Comparison of ENCODE assay signal across 22 cellular contexts in genomic region chr10:72379776-72380175, GRCh38.
"Had no signal": no experiment of that assay in that cellular context is flagged by ENCODE, and none has a peak within 500 bp of the region (broad histone marks: within the 10 kb centered on the region; RNA-seq: fewer than 3 reads in every experiment).

No MANE protein-coding gene starts in this region.

- H3K9me3 ChIP-seq: body of pancreas, left ventricle myocardium inferior, transverse colon had no signal

- H3K27ac ChIP-seq: body of pancreas, left ventricle myocardium inferior, transverse colon had no signal

- H3K4me1 ChIP-seq: body of pancreas, left ventricle myocardium inferior, transverse colon had no signal

- DNase-seq: activated CD4-positive, alpha-beta T cell treated with anti-CD3 and anti-CD28 coated beads, Interleukin-2, amount 50 U/mL, for 48 hours; activated CD8-positive, alpha-beta memory T cell treated with anti-CD3 and anti-CD28 coated beads, Interleukin-2, amount 50 U/mL, for 48 hours; activated naive CD4-positive, alpha-beta T cell treated with anti-CD3 and anti-CD28 coated beads for 36 hours; activated naive CD8-positive, alpha-beta T cell treated with anti-CD3 and anti-CD28 coated beads, Interleukin-2, amount 10 ng/mL, durations not matched to agents 7 days and 5 days; activated T-cell treated with anti-CD3 and anti-CD28 coated beads, Interleukin-2, amount 50 U/mL, for 48 hours; amniotic stem cell; body of pancreas; caudate nucleus; effector CD8-positive, alpha-beta T cell; erythroblast; foreskin melanocyte; left ventricle myocardium inferior; mammary epithelial cell; nephron progenitor cell; posterior cingulate gyrus; stimulated activated CD4-positive, alpha-beta T cell treated with anti-CD3 and anti-CD28 coated beads, Interleukin-2, amount 100 ng/mL, for 48 hours; stimulated activated CD8-positive, alpha-beta memory T cell treated with anti-CD3 and anti-CD28 coated beads, Interleukin-4, amount 100 ng/mL, for 48 hours; stimulated activated naive B cell treated with anti-CD40 and anti-IgM and Interleukin-4, amounts not matched to agents 10 μg/mL and 1 μg/mL and 100 μg/mL, for 72 hours; T1000; transverse colon had no signal

- H3K4me3 ChIP-seq: body of pancreas, left ventricle myocardium inferior, transverse colon had no signal

- ATAC-seq: body of pancreas; sciatic nerve; stimulated activated naive B cell treated with anti-CD40 and anti-IgM and Interleukin-4, amounts not matched to agents 10 μg/mL and 1 μg/mL and 100 μg/mL, for 72 hours; WTC11 had no signal

- H3K36me3 ChIP-seq: transverse colon had no signal

- H3K27me3 ChIP-seq: body of pancreas, transverse colon had no signal
